Comparison of ENCODE assay signal across 1 cellular context in the genomic region with DNA sequence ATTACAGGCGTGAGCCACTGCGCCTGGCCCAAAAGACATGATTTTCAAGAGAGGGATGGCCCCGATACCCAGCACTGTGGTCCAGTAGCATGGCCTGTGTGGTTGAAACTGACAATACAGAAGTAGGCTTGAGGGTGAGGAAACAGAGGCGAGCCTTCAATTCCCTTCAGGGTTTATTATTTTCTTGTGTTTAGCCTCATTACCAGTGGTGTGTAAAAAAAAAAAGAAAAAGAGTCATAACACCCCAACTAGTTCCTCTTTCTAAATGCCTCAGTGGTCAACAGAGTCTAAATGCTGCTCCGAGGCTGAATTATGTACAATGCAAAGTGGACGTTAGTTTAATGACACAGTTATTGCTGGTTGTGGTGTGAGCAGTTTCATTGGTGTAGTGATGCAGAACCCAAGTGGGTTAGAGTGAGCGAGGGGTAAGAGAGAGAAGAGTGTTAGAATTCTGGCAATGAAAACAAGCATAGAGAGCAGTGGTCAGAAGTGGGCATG.
TF ChIP-seq lines count a peak whose summit lies in the region.

No MANE protein-coding gene starts in this region.

TF ChIP-seq in K562, 482 proteins besides CTCF, POLR2A, EP300 and RAD21:
- TF ChIP-seq YY1 (IDR thresholded peaks at IDR 0.05; ENCODE audit: borderline replicate concordance in 1 of 3, control insufficient read depth in 1 of 3, extremely low read depth in 1 of 3, insufficient read depth in 3 of 3, insufficient read length in 1 of 3, insufficient replicate concordance in 2 of 3, low read depth in 1 of 3, low read length in 2 of 3) = no peak
- no peak for TF ChIP-seq FOXJ3 (CRISPR knock-in tag; IDR thresholded peaks at IDR 0.05)
- TF ChIP-seq HNRNPL (IDR thresholded peaks at IDR 0.05; ENCODE audit: low read depth, low read length) = no peak
- no peak for TF ChIP-seq ZNF644 (tag; IDR thresholded peaks at IDR 0.05; ENCODE audit: low read depth)
- no peak for TF ChIP-seq RBM17 (IDR thresholded peaks at IDR 0.05; ENCODE audit: borderline replicate concordance, low read depth, low read length)
- no peak for TF ChIP-seq HDAC8 (tag; IDR thresholded peaks at IDR 0.05)
- TF ChIP-seq MTA3 (IDR thresholded peaks at IDR 0.05; ENCODE audit: borderline replicate concordance) = no peak
